14 cellular contexts compared by ENCODE assay signal in genomic region chr1:225462429-225462713, GRCh38. TPM values are rescaled to one million over a fixed set of nuclear protein-coding genes. Genes with fewer than 3 reads are reported as not detected.
DNase-seq lines count a peak whose midpoint lies in the region; ATAC-seq and TF ChIP-seq lines count a peak whose summit lies in the region.
"Had no signal": no experiment of that assay in that cellular context is flagged by ENCODE, and none has a peak within 500 bp of the region (broad histone marks: within the 10 kb centered on the region; RNA-seq: fewer than 3 reads in every experiment).

No MANE protein-coding gene starts in this region.

- intact Hi-C loops in activated CD4-positive, alpha-beta T cell treated with anti-CD3 and anti-CD28 coated beads for 36 hours (cut with DNase I, micrococcal nuclease): no loop called here
- intact Hi-C loops in IMR-90 (cut with micrococcal nuclease): no loop called here

- CTCF ChIA-PET in activated CD4-positive, alpha-beta T cell treated with anti-CD3 and anti-CD28 coated beads for 36 hours (lab: Charles Lee): interaction anchor here (2.5 kb wide), 1 partner anchor 12 kb away, joined by 14 read pairs; no protein-coding TSS in a partner anchor
- CTCF ChIA-PET in IMR-90 (lab: Yijun Ruan, JAX): no interaction called here

- H4K20me1 ChIP-seq in IMR-90 (ENCODE audit: insufficient read depth, low read length): no peaks in the 10 kb centered on the region; the same call in 1 of the 2 replicates

- H4K5ac ChIP-seq in IMR-90 (ENCODE audit: low read depth, low read length): no peak overlapping the region

- no peak overlapping the region for H3K18ac ChIP-seq in IMR-90 (ENCODE audit: low read depth, low read length)

- H3K79me1 ChIP-seq in IMR-90 (ENCODE audit: low read depth in 1 of 2, low read length in 2 of 2): no peaks in the 10 kb centered on the region

- BruUV-seq in IMR-90 (replicated peaks; lab: Mats Ljungman, UMichigan): no TSS peak

- peak; percentile 0 for DNase-seq in activated CD4-positive, alpha-beta T cell treated with anti-CD3 and anti-CD28 coated beads for 36 hours
- no peak for DNase-seq in activated CD4-positive, alpha-beta T cell treated with anti-CD3 and anti-CD28 coated beads for 48 hours
- DNase-seq in IMR-90: no peak
- DNase-seq in effector memory CD8-positive, alpha-beta T cell: no peak
- DNase-seq in UCSD-AML1 (lab: John Stamatoyannopoulos, UW; ENCODE audit: unreplicated experiment): no peak
- DNase-seq in HPDE6-E6E7 (ENCODE audit: extremely low spot score): no peak
- DNase-seq: activated naive CD4-positive, alpha-beta T cell treated with anti-CD3 and anti-CD28 coated beads, Interleukin-2, amount 10 ng/mL, durations not matched to agents 7 days and 5 days; AML-193; effector CD8-positive, alpha-beta T cell; Karpas-422; mammary epithelial cell had no signal

- H3K4me3 Mint-ChIP-seq in activated CD4-positive, alpha-beta T cell treated with anti-CD3 and anti-CD28 coated beads for 36 hours: no peak overlapping the region
- H3K4me3 Mint-ChIP-seq in effector memory CD8-positive, alpha-beta T cell: peak overlapping the region; percentile 22 to 55
- H3K4me3 Mint-ChIP-seq: activated naive CD4-positive, alpha-beta T cell treated with anti-CD3 and anti-CD28 coated beads, Interleukin-2, amount 10 ng/mL, durations not matched to agents 7 days and 5 days had no signal

- no peaks in the 10 kb centered on the region for H3K36me3 Mint-ChIP-seq in activated CD4-positive, alpha-beta T cell treated with anti-CD3 and anti-CD28 coated beads for 36 hours (ENCODE audit: low read depth)
- H3K36me3 Mint-ChIP-seq in effector memory CD8-positive, alpha-beta T cell (ENCODE audit: insufficient read depth): peaks cover 11% of the 10 kb centered on the region

- WGBS in IMR-90 (ENCODE audit: extremely low coverage in 2 of 2, insufficient read length in 1 of 2), 2 experiments: no CpG with 5 or more reads among the region's 5 CpGs

- TF ChIP-seq RAD21 in IMR-90 (IDR thresholded peaks at IDR 0.05; ENCODE audit: low read length): no peak

- no peak overlapping the region for H2BK20ac ChIP-seq in IMR-90 (ENCODE audit: low read depth, low read length)

- in situ Hi-C loops in IMR-90 (cut with MboI; ENCODE audit: low sequenced_read_pairs): no loop called here

- H2AFZ ChIP-seq in IMR-90 (replicated peaks; ENCODE audit: low read length, poor library complexity): no peak overlapping the region

- H3K9me3 ChIP-seq in IMR-90 (ENCODE audit: control insufficient read depth, insufficient read depth, low read length) (no peaks in the 10 kb centered on the region), stomach smooth muscle (ENCODE audit: control insufficient read depth in 2 of 2, low read length in 2 of 2) (no peaks in the 10 kb centered on the region)

- no peak overlapping the region for H3K4ac ChIP-seq in IMR-90 (ENCODE audit: low read depth, low read length)

- H3K4me1 ChIP-seq in IMR-90 (ENCODE audit: control insufficient read depth, insufficient read depth, low read length) (peaks cover 14% of the 10 kb centered on the region), stomach smooth muscle (ENCODE audit: control insufficient read depth, insufficient read depth, low read length) (peaks cover 65% of the 10 kb centered on the region)

- H3K27me3 ChIP-seq in IMR-90 (ENCODE audit: control insufficient read depth, insufficient read depth, low read length) (0 out of 2 replicates have a peak, but pooled peaks cover 1% of the 10 kb centered on the region), stomach smooth muscle (ENCODE audit: control insufficient read depth in 1 of 2, insufficient read depth in 2 of 2, low read length in 2 of 2) (no peaks in the 10 kb centered on the region)

- H3K4me3 ChIP-seq in IMR-90 (ENCODE audit: insufficient read depth, low read depth, low read length) (no peak overlapping the region), stomach smooth muscle (ENCODE audit: low read length in 2 of 2) (peak overlapping the region in 1 of 2 donors; percentile 65)

- H3K27ac ChIP-seq in IMR-90 (ENCODE audit: insufficient read depth, low read length): no peak overlapping the region
- H3K27ac ChIP-seq in stomach smooth muscle (ENCODE audit: low read length): peak overlapping the region; percentile 92
- H3K27ac ChIP-seq: HL-60 had no signal

- H3K27ac Mint-ChIP-seq in activated CD4-positive, alpha-beta T cell treated with anti-CD3 and anti-CD28 coated beads for 36 hours: peak overlapping the region; percentile 17
- H3K27ac Mint-ChIP-seq in effector memory CD8-positive, alpha-beta T cell: peak overlapping the region; percentile 74 to 93

- H2BK5ac ChIP-seq in IMR-90 (ENCODE audit: low read depth, low read length, poor library complexity, severe bottlenecking): no peak overlapping the region

- no peak overlapping the region for H3K14ac ChIP-seq in IMR-90 (replicated peaks; ENCODE audit: low read depth, low read length)

- 0 out of 2 replicates have a peak overlapping the region, but pooled peaks have one; percentile 41 for H3K23ac ChIP-seq in IMR-90 (ENCODE audit: low read depth, low read length)

- H4K8ac ChIP-seq in IMR-90 (ENCODE audit: low read depth in 2 of 2, low read length in 2 of 2): no peak overlapping the region

- no peak overlapping the region for H2BK120ac ChIP-seq in IMR-90 (ENCODE audit: low read depth, low read length)

- peaks cover 12% of the 10 kb centered on the region for H3K9me1 ChIP-seq in IMR-90 (ENCODE audit: insufficient read depth, low read length)

- no peak overlapping the region for H3K4me2 ChIP-seq in IMR-90 (ENCODE audit: low read depth, low read length)

- no peaks in the 10 kb centered on the region for H3K27me3 Mint-ChIP-seq in activated CD4-positive, alpha-beta T cell treated with anti-CD3 and anti-CD28 coated beads for 36 hours
- H3K27me3 Mint-ChIP-seq in effector memory CD8-positive, alpha-beta T cell: no peaks in the 10 kb centered on the region

- no peak overlapping the region for H4K91ac ChIP-seq in IMR-90 (ENCODE audit: insufficient read depth, low read depth, low read length)

- TF ChIP-seq POLR2A in IMR-90 (IDR thresholded peaks at IDR 0.05; ENCODE audit: low read depth, low read length): no peak

- ATAC-seq in activated CD4-positive, alpha-beta T cell treated with anti-CD3 and anti-CD28 coated beads for 36 hours: no peak
- ATAC-seq in IMR-90 (ENCODE audit: low read depth) (no peak), HG02763 (IDR thresholded peaks at IDR 0.05; ENCODE audit: unreplicated experiment) (no peak)
- ATAC-seq in effector memory CD8-positive, alpha-beta T cell (replicated peaks): no peak

- no peaks in the 10 kb centered on the region for H3K9me3 Mint-ChIP-seq in activated CD4-positive, alpha-beta T cell treated with anti-CD3 and anti-CD28 coated beads for 36 hours (ENCODE audit: low read depth)
- H3K9me3 Mint-ChIP-seq in effector memory CD8-positive, alpha-beta T cell: no peaks in the 10 kb centered on the region
- H3K9me3 Mint-ChIP-seq: activated naive CD4-positive, alpha-beta T cell treated with anti-CD3 and anti-CD28 coated beads, Interleukin-2, amount 10 ng/mL, durations not matched to agents 7 days and 5 days had no signal

- peaks cover 41% of the 10 kb centered on the region for H3K4me1 Mint-ChIP-seq in activated CD4-positive, alpha-beta T cell treated with anti-CD3 and anti-CD28 coated beads for 36 hours
- H3K4me1 Mint-ChIP-seq in effector memory CD8-positive, alpha-beta T cell (ENCODE audit: low read depth in 2 of 2): peaks cover 49 to 63% of the 10 kb centered on the region in 2 donors

- no peak overlapping the region for H2AK5ac ChIP-seq in IMR-90 (ENCODE audit: low read depth, low read length)

- POLR2A ChIA-PET in activated CD4-positive, alpha-beta T cell treated with anti-CD3 and anti-CD28 coated beads for 36 hours (lab: Charles Lee): no interaction called here
- POLR2A ChIA-PET in IMR-90 (lab: Charles Lee; ENCODE audit: unreplicated experiment): no interaction called here

- H3K36me3 ChIP-seq in IMR-90 (ENCODE audit: control insufficient read depth, insufficient read depth, low read length) (no peaks in the 10 kb centered on the region), stomach smooth muscle (ENCODE audit: control insufficient read depth in 2 of 2, insufficient read depth in 2 of 2, low read length in 2 of 2) (no peaks in the 10 kb centered on the region)

- no peak overlapping the region for H2AK9ac ChIP-seq in IMR-90 (replicated peaks; ENCODE audit: low read depth, low read length, poor library complexity)

- no peak for TF ChIP-seq CTCF in IMR-90 (conservative IDR thresholded peaks at IDR 0.05; ENCODE audit: low read depth, low read length)

- no peak overlapping the region for H2BK15ac ChIP-seq in IMR-90 (ENCODE audit: low read depth, low read length)

- no peak overlapping the region for H3K56ac ChIP-seq in IMR-90 (ENCODE audit: extremely low read depth, insufficient read depth, low read length)

- no peak overlapping the region for H3K9ac ChIP-seq in IMR-90 (ENCODE audit: low read depth, low read length)
- H3K9ac ChIP-seq in stomach smooth muscle (ENCODE audit: low read length in 2 of 2): peak overlapping the region; percentile 71 to 83

- dilution Hi-C loops in IMR-90 (cut with HindIII; ENCODE audit: low sequenced_read_pairs, unreplicated experiment): loop anchor here (25.0 kb wide), 1 partner anchor 525 kb away; the partner anchor contains the start of gene SDE2

TF ChIP-seq in IMR-90, 13 proteins besides CTCF, POLR2A, EP300 and RAD21 (continues in another document):
- TF ChIP-seq RFX5 (IDR thresholded peaks at IDR 0.05; ENCODE audit: low read depth, low read length): no peak
- TF ChIP-seq MAFK (IDR thresholded peaks at IDR 0.05; ENCODE audit: low read depth, low read length): no peak
- TF ChIP-seq SMC3 (IDR thresholded peaks at IDR 0.05; ENCODE audit: low read depth, low read length): no peak
- TF ChIP-seq MAZ (IDR thresholded peaks at IDR 0.05; ENCODE audit: borderline replicate concordance, low read depth, low read length): no peak
- no peak for TF ChIP-seq ELK1 (IDR thresholded peaks at IDR 0.05; ENCODE audit: borderline replicate concordance, low read depth, low read length)
- TF ChIP-seq MXI1 (IDR thresholded peaks at IDR 0.05; ENCODE audit: borderline replicate concordance, low read depth, low read length): no peak
- no peak for TF ChIP-seq BHLHE40 (IDR thresholded peaks at IDR 0.05; ENCODE audit: low read depth, low read length)

RNA-seq across cellular contexts. Expression of gene LBR, which starts 34.5 kb away (rescaled TPM):
- total RNA-seq in activated CD4-positive, alpha-beta T cell treated with anti-CD3 and anti-CD28 coated beads for 36 hours: 100 to 1,000 TPM; 136 to 194 TPM
- total RNA-seq in IMR-90 (2012; rRNA removed): 21.3 and 37.5 TPM in 2 replicates
- 18.2 and 24.9 TPM in 2 replicates for polyA plus RNA-seq in IMR-90 (2012; rRNA removed)
- polyA plus RNA-seq in IMR-90 (2012; cell fraction: cytosol; rRNA removed): 5.2 and 5.4 TPM in 2 replicates
- polyA plus RNA-seq in IMR-90 (2012; cell fraction: nucleus; rRNA removed; ENCODE audit: low replicate concordance): 9.9 and 32.7 TPM in 2 replicates
